Comparison of ENCODE assay signal across 1 cellular context in the genomic region with DNA sequence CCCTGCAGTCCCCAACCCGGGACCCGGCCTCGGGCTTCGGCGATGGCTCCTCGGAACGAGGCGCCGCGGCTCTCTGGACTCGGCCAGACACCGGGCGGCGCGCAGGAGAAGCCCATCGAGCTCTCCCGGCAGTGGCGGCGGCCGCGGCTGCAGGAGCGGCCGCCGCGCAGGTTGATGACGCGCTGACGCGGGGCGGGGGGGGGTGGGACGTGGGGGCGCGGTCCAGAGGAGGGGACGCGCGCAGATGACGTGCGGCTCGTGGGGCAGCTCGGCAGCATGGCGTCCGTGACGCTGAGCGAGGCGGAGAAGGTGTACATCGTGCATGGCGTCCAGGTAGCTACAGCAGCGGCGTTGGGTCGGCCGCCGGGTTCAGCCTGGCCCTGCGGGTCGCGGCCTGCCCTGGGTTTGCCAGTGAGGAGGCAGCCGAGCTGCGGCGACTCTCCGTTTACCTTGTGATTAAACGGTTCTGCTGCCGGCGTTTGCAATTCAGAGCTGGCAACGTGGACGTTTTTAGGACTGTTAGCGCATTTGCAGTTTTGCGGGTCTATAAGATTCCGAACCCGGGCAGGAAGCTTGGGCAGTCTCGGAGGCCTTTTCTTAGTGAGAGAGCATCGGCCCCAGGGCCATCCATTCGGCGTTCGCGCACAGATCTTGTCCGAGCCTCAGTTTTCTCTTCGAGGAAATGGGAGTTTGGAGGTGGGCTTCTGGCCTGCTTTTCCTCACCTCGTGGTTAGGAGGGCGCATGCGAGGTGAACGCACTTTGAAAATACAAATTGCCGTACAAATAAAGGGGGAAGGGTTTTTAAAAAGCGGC.
TF ChIP-seq lines count a peak whose summit lies in the region.

A gene (plus strand): TSS at position 243 of the 814 bp plus-strand sequence. CDS start 34 bp downstream, at position 277.
A gene with protein sequence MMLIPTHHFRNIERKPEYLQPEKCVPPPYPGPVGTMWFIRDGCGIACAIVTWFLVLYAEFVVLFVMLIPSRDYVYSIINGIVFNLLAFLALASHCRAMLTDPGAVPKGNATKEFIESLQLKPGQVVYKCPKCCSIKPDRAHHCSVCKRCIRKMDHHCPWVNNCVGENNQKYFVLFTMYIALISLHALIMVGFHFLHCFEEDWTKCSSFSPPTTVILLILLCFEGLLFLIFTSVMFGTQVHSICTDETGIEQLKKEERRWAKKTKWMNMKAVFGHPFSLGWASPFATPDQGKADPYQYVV (minus strand): TSS at position 173 of the 814 bp plus-strand sequence. CDS start 16,738 bp downstream, outside the sequence.

TF ChIP-seq in H1, 55 proteins besides CTCF, POLR2A, EP300 and RAD21:
- TF ChIP-seq CBX5 (IDR thresholded peaks at IDR 0.05; ENCODE audit: low read depth, low read length) (no peak), SRF (IDR thresholded peaks at IDR 0.05; ENCODE audit: low read depth, low read length) (peak; percentile 60), EGR1 (IDR thresholded peaks at IDR 0.05; ENCODE audit: borderline replicate concordance, low read depth, low read length) (no peak), NANOG (IDR thresholded peaks at IDR 0.05; ENCODE audit: insufficient read depth, low read depth, low read length, poor library complexity, severe bottlenecking) (peak; percentile 6), TAF7 (optimal IDR thresholded peaks at IDR 0.05; ENCODE audit: borderline replicate concordance, low read depth, low read length) (peak; percentile 66), PHF8 (conservative IDR thresholded peaks at IDR 0.05; ENCODE audit: low read depth, low read length) (peak; percentile 96), SP4 (IDR thresholded peaks at IDR 0.05; ENCODE audit: low read length) (0 out of 2 replicates have a peak, but pooled peaks have one; percentile 13), SUZ12 (IDR thresholded peaks at IDR 0.05; ENCODE audit: low read length) (no peak), CTBP2 (IDR thresholded peaks at IDR 0.05; ENCODE audit: borderline replicate concordance, insufficient read depth, insufficient read length, low read length) (no peak), SIN3A (conservative IDR thresholded peaks at IDR 0.05 in 1 of 2, IDR thresholded peaks at IDR 0.05 in 1 of 2; ENCODE audit: low read depth in 1 of 2, low read length in 2 of 2) (peak in 1 of 2 experiments; percentile 78; a peak in 2 of 4 replicates), TAF1 (IDR thresholded peaks at IDR 0.05; ENCODE audit: low read depth, low read length) (peak; percentile 91), RBBP5 (IDR thresholded peaks at IDR 0.05; ENCODE audit: borderline replicate concordance, low read depth, low read length) (peak; percentile 87), KDM4A (IDR thresholded peaks at IDR 0.05; ENCODE audit: low read depth, low read length, severe bottlenecking) (no peak), TBP (IDR thresholded peaks at IDR 0.05; ENCODE audit: low read depth, low read length) (peak; percentile 82), YY1 (IDR thresholded peaks at IDR 0.05; ENCODE audit: low read depth, low read length) (peak; percentile 92), POLR2AphosphoS5 (IDR thresholded peaks at IDR 0.05; ENCODE audit: low read depth, low read length) (peak; percentile 98), JUND (IDR thresholded peaks at IDR 0.05; ENCODE audit: low read length) (no peak), KDM5A (IDR thresholded peaks at IDR 0.05; ENCODE audit: low read length) (peak; percentile 68), ASH2L (IDR thresholded peaks at IDR 0.05; ENCODE audit: low read length) (peak; percentile 62), KDM1A (IDR thresholded peaks at IDR 0.05; ENCODE audit: borderline replicate concordance, low read length) (peak; percentile 61; the same call in 1 of the 2 replicates), HDAC2 (IDR thresholded peaks at IDR 0.05; ENCODE audit: borderline replicate concordance in 1 of 2, low read depth in 2 of 2, low read length in 2 of 2) (no peak), CREB1 (IDR thresholded peaks at IDR 0.05) (peak; percentile 98)
- TF ChIP-seq, protein P1, sequence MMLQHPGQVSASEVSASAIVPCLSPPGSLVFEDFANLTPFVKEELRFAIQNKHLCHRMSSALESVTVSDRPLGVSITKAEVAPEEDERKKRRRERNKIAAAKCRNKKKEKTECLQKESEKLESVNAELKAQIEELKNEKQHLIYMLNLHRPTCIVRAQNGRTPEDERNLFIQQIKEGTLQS (IDR thresholded peaks at IDR 0.05; ENCODE audit: insufficient read depth, low read depth, low read length), result 0 out of 2 replicates have a peak, but pooled peaks have one; percentile 26
- TF ChIP-seq, protein P2, sequence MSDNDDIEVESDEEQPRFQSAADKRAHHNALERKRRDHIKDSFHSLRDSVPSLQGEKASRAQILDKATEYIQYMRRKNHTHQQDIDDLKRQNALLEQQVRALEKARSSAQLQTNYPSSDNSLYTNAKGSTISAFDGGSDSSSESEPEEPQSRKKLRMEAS (IDR thresholded peaks at IDR 0.05), result peak; percentile 92
